8 cellular contexts compared by ENCODE assay signal in the genomic region with DNA sequence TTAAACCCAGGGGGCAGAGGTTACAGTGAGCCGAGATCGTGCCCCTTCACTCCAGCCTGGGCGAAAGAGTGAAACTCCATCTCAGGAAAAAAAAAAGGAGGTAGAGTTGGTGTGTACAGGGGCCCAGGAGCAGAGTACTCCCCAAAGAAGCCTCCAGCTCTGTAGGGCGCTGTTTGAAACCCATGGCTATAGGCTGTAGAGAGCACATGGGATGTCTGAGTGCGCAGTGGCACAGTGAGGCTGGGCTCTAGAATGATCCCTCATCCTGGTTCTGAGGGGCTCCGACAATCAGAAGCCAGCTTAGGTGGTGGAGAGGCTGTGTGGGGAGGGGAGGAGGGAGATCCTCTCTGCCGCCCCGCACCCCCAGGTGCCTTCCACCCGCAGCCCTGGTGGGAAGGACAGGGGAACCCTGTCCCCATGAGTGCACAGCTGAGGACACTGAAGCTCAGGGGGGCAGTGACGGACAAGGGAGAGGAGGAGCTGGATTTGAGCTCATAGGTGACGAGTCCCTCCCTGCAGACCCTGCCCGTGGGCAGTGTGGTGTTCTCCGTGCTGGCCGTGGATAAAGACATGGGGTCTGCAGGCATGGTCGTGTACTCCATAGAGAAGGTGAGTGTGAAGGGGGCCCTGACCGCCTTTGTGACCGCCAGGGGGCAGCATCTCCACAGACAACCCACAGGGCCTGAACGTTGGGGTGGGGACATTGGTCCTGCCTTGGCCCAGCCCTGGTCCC. TPM values are rescaled to one million over a fixed set of nuclear protein-coding genes. Genes with fewer than 3 reads are reported as not detected.
DNase-seq lines count a peak whose midpoint lies in the region; ATAC-seq and TF ChIP-seq lines count a peak whose summit lies in the region.

No MANE protein-coding gene starts in this region.

- peak; percentile 82 for TF ChIP-seq CTCF in activated CD8-positive, alpha-beta T cell treated with anti-CD3 and anti-CD28 coated beads for 36 hours (IDR thresholded peaks at IDR 0.05)
- peak; percentile 73 for TF ChIP-seq CTCF in mesothelial cell of epicardium (IDR thresholded peaks at IDR 0.05; ENCODE audit: unreplicated experiment)

- no peaks in the 10 kb centered on the region for H3K36me3 ChIP-seq in CD4-positive, CD25-positive, alpha-beta regulatory T cell (ENCODE audit: control insufficient read depth, insufficient read depth, low read length)

- H3K4me1 Mint-ChIP-seq in CD4-positive, CD25-positive, alpha-beta regulatory T cell = peaks cover 0 to 13% (median 7%) of the 10 kb centered on the region in 4 donors
- H3K4me1 Mint-ChIP-seq in activated CD8-positive, alpha-beta T cell treated with anti-CD3 and anti-CD28 coated beads for 36 hours (ENCODE audit: low read depth) = no peaks in the 10 kb centered on the region
- no peaks in the 10 kb centered on the region for H3K4me1 Mint-ChIP-seq in mesothelial cell of epicardium

- POLR2A ChIA-PET in activated CD8-positive, alpha-beta T cell treated with anti-CD3 and anti-CD28 coated beads for 36 hours (lab: Charles Lee) = interaction anchor here (1.2 kb wide), 1 partner anchor 37 kb away, joined by 3 read pairs; the partner anchor contains the start of gene RNF44

- CTCF ChIA-PET in activated CD8-positive, alpha-beta T cell treated with anti-CD3 and anti-CD28 coated beads for 36 hours (lab: Charles Lee) = interaction anchor here (0.6 to 2.4 kb wide), 32 partner anchors 10 to 367 kb away, joined by 3 to 9 read pairs (median 3); partner anchors contain the start of genes EIF4E1B, RNF44, SNCB and TSPAN17

- H3K27me3 Mint-ChIP-seq in CD4-positive, CD25-positive, alpha-beta regulatory T cell = peaks cover 7% of the 10 kb centered on the region
- no peaks in the 10 kb centered on the region for H3K27me3 Mint-ChIP-seq in activated CD8-positive, alpha-beta T cell treated with anti-CD3 and anti-CD28 coated beads for 36 hours
- H3K27me3 Mint-ChIP-seq in mesothelial cell of epicardium (ENCODE audit: low read depth) = peaks cover 15% of the 10 kb centered on the region

- H3K27ac Mint-ChIP-seq in CD4-positive, CD25-positive, alpha-beta regulatory T cell = no peak overlapping the region
- no peak overlapping the region for H3K27ac Mint-ChIP-seq in activated CD8-positive, alpha-beta T cell treated with anti-CD3 and anti-CD28 coated beads for 36 hours
- no peak overlapping the region for H3K27ac Mint-ChIP-seq in mesothelial cell of epicardium

- peak; percentile 64 to 69 (median 67) for DNase-seq in CD4-positive, CD25-positive, alpha-beta regulatory T cell
- peak; percentile 22 to 33 for DNase-seq in NCI-H1930 (lab: John Stamatoyannopoulos, UW)
- DNase-seq in activated CD8-positive, alpha-beta T cell treated with anti-CD3 and anti-CD28 coated beads for 36 hours = peak; percentile 86
- DNase-seq in effector CD8-positive, alpha-beta T cell (lab: John Stamatoyannopoulos, UW) = peak; percentile 70
- DNase-seq in mesothelial cell of epicardium (ENCODE audit: low spot score in 2 of 2, unreplicated experiment in 2 of 2) = peak; percentile 57 to 78
- peak; percentile 72 to 76 for DNase-seq in stimulated activated CD8-positive, alpha-beta memory T cell treated with anti-CD3 and anti-CD28 coated beads, Interleukin-4, amount 100 ng/mL, for 1 hour (ENCODE audit: low read depth in 2 of 2, low spot score in 1 of 2)

- H3K36me3 Mint-ChIP-seq in CD4-positive, CD25-positive, alpha-beta regulatory T cell = no peaks in the 10 kb centered on the region
- no peaks in the 10 kb centered on the region for H3K36me3 Mint-ChIP-seq in activated CD8-positive, alpha-beta T cell treated with anti-CD3 and anti-CD28 coated beads for 36 hours (ENCODE audit: low read depth)
- no peaks in the 10 kb centered on the region for H3K36me3 Mint-ChIP-seq in mesothelial cell of epicardium

- H3K27me3 ChIP-seq in CD4-positive, CD25-positive, alpha-beta regulatory T cell (ENCODE audit: control insufficient read depth, insufficient read depth, low read length) = no peaks in the 10 kb centered on the region

- H3K4me3 ChIP-seq in CD4-positive, CD25-positive, alpha-beta regulatory T cell (ENCODE audit: low read depth, low read length) = no peak overlapping the region

- ATAC-seq in CD4-positive, CD25-positive, alpha-beta regulatory T cell (ENCODE audit: low read depth in 2 of 2) = peak; percentile 81 to 83
- ATAC-seq in GM19467 (IDR thresholded peaks at IDR 0.05; ENCODE audit: unreplicated experiment) = peak; percentile 82
- ATAC-seq in activated CD8-positive, alpha-beta T cell treated with anti-CD3 and anti-CD28 coated beads for 36 hours = peak; percentile 95
- ATAC-seq in HG03108 (IDR thresholded peaks at IDR 0.05; ENCODE audit: unreplicated experiment) = no peak

- intact Hi-C loops in activated CD8-positive, alpha-beta T cell treated with anti-CD3 and anti-CD28 coated beads for 36 hours (cut with micrococcal nuclease) = no loop called here

- H3K4me1 ChIP-seq in CD4-positive, CD25-positive, alpha-beta regulatory T cell (ENCODE audit: control insufficient read depth, insufficient read depth, low read length, poor library complexity, severe bottlenecking) = peaks cover 8% of the 10 kb centered on the region

- no peak overlapping the region for H3K27ac ChIP-seq in CD4-positive, CD25-positive, alpha-beta regulatory T cell (ENCODE audit: insufficient read depth, low read length, poor library complexity, severe bottlenecking)

- peaks cover 0 to 2% (median 0%) of the 10 kb centered on the region in 7 donors for H3K9me3 Mint-ChIP-seq in CD4-positive, CD25-positive, alpha-beta regulatory T cell
- no peaks in the 10 kb centered on the region for H3K9me3 Mint-ChIP-seq in activated CD8-positive, alpha-beta T cell treated with anti-CD3 and anti-CD28 coated beads for 36 hours
- H3K9me3 Mint-ChIP-seq in mesothelial cell of epicardium = no peaks in the 10 kb centered on the region

- H3K9me3 ChIP-seq in CD4-positive, CD25-positive, alpha-beta regulatory T cell (ENCODE audit: control insufficient read depth in 2 of 2, low read length in 2 of 2) = no peaks in the 10 kb centered on the region

- no peak overlapping the region for H3K4me3 Mint-ChIP-seq in CD4-positive, CD25-positive, alpha-beta regulatory T cell
- no peak overlapping the region for H3K4me3 Mint-ChIP-seq in activated CD8-positive, alpha-beta T cell treated with anti-CD3 and anti-CD28 coated beads for 36 hours
- no peak overlapping the region for H3K4me3 Mint-ChIP-seq in mesothelial cell of epicardium

RNA-seq across cellular contexts. Expression of gene CDHR2, which starts 24.6 kb away (rescaled TPM):
- total RNA-seq in CD4-positive, CD25-positive, alpha-beta regulatory T cell = 1.3 TPM
- polyA plus RNA-seq in CD4-positive, CD25-positive, alpha-beta regulatory T cell = not detected
- total RNA-seq in activated CD8-positive, alpha-beta T cell treated with anti-CD3 and anti-CD28 coated beads for 36 hours = under 1 TPM; 0.23 to 0.47 TPM
- 0.45 to 1.1 TPM (median 0.50 TPM) in 3 replicates for total RNA-seq in mesothelial cell of epicardium

RNA-seq across cellular contexts. Expression of gene GPRIN1, which starts 36.2 kb away (rescaled TPM):
- total RNA-seq in CD4-positive, CD25-positive, alpha-beta regulatory T cell = 1.9 TPM
- under 1 TPM; 0.24 to 0.87 (median 0.52) TPM for polyA plus RNA-seq in CD4-positive, CD25-positive, alpha-beta regulatory T cell
- 1 to 10 TPM; 1.6 to 2.0 TPM for total RNA-seq in activated CD8-positive, alpha-beta T cell treated with anti-CD3 and anti-CD28 coated beads for 36 hours
- total RNA-seq in mesothelial cell of epicardium = 1.0 to 1.3 TPM (median 1.1 TPM) in 3 replicates

RNA-seq across cellular contexts. Expression of gene RNF44, which starts 36.5 kb away (rescaled TPM):
- 268 TPM for total RNA-seq in CD4-positive, CD25-positive, alpha-beta regulatory T cell
- polyA plus RNA-seq in CD4-positive, CD25-positive, alpha-beta regulatory T cell = 1 to 10 TPM; 2.3 to 4.3 (median 3.4) TPM
- 10 to 100 TPM; 55.3 to 62.7 TPM for total RNA-seq in activated CD8-positive, alpha-beta T cell treated with anti-CD3 and anti-CD28 coated beads for 36 hours
- 161 to 169 TPM (median 169 TPM) in 3 replicates for total RNA-seq in mesothelial cell of epicardium

RNA-seq across cellular contexts. Expression of gene SNCB, which starts 56.6 kb away (rescaled TPM):
- not detected for total RNA-seq in CD4-positive, CD25-positive, alpha-beta regulatory T cell
- polyA plus RNA-seq in CD4-positive, CD25-positive, alpha-beta regulatory T cell = not detected
- total RNA-seq in activated CD8-positive, alpha-beta T cell treated with anti-CD3 and anti-CD28 coated beads for 36 hours = under 1 TPM; 0.69 to 0.79 TPM
- total RNA-seq in mesothelial cell of epicardium = not detected in 3 replicates

RNA-seq across cellular contexts. Expression of gene EIF4E1B, which starts 56.7 kb away (rescaled TPM):
- total RNA-seq in CD4-positive, CD25-positive, alpha-beta regulatory T cell = not detected
- polyA plus RNA-seq in CD4-positive, CD25-positive, alpha-beta regulatory T cell = not detected
- total RNA-seq in activated CD8-positive, alpha-beta T cell treated with anti-CD3 and anti-CD28 coated beads for 36 hours = not detected
- total RNA-seq in mesothelial cell of epicardium = not detected in 3 replicates

Comparison
In these comparisons a context has a peak if more than half of its experiments do, and no peak if none do; other contexts are left out.
1. DNase-seq: peak in every context shown above with its lines; median percentile 86 in activated CD8-positive, alpha-beta T cell treated with anti-CD3 and anti-CD28 coated beads for 36 hours; 74 in stimulated activated CD8-positive, alpha-beta memory T cell treated with anti-CD3 and anti-CD28 coated beads, Interleukin-4, amount 100 ng/mL, for 1 hour; 70 in effector CD8-positive, alpha-beta T cell; 68 in mesothelial cell of epicardium; 67 in CD4-positive, CD25-positive, alpha-beta regulatory T cell; 28 in NCI-H1930.